In genomic region chr14:60164717-60165546, GRCh38 we compare ENCODE assay signal across 1 cellular context.
TF ChIP-seq lines count a peak whose summit lies in the region.

A gene with protein sequence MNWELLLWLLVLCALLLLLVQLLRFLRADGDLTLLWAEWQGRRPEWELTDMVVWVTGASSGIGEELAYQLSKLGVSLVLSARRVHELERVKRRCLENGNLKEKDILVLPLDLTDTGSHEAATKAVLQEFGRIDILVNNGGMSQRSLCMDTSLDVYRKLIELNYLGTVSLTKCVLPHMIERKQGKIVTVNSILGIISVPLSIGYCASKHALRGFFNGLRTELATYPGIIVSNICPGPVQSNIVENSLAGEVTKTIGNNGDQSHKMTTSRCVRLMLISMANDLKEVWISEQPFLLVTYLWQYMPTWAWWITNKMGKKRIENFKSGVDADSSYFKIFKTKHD (minus strand): TSS chr14:60165398. CDS start chr14:60165309, 89 bp downstream.

TF ChIP-seq in K562, 482 proteins besides CTCF, POLR2A, EP300 and RAD21 (continued from another document and continues in another):
- TF ChIP-seq, protein P1, sequence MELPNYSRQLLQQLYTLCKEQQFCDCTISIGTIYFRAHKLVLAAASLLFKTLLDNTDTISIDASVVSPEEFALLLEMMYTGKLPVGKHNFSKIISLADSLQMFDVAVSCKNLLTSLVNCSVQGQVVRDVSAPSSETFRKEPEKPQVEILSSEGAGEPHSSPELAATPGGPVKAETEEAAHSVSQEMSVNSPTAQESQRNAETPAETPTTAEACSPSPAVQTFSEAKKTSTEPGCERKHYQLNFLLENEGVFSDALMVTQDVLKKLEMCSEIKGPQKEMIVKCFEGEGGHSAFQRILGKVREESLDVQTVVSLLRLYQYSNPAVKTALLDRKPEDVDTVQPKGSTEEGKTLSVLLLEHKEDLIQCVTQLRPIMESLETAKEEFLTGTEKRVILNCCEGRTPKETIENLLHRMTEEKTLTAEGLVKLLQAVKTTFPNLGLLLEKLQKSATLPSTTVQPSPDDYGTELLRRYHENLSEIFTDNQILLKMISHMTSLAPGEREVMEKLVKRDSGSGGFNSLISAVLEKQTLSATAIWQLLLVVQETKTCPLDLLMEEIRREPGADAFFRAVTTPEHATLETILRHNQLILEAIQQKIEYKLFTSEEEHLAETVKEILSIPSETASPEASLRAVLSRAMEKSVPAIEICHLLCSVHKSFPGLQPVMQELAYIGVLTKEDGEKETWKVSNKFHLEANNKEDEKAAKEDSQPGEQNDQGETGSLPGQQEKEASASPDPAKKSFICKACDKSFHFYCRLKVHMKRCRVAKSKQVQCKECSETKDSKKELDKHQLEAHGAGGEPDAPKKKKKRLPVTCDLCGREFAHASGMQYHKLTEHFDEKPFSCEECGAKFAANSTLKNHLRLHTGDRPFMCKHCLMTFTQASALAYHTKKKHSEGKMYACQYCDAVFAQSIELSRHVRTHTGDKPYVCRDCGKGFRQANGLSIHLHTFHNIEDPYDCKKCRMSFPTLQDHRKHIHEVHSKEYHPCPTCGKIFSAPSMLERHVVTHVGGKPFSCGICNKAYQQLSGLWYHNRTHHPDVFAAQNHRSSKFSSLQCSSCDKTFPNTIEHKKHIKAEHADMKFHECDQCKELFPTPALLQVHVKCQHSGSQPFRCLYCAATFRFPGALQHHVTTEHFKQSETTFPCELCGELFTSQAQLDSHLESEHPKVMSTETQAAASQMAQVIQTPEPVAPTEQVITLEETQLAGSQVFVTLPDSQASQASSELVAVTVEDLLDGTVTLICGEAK (IDR thresholded peaks at IDR 0.05) = no peak
- TF ChIP-seq, protein P1 (CRISPR knock-in tag; IDR thresholded peaks at IDR 0.05) = no peak
- TF ChIP-seq, protein P2, sequence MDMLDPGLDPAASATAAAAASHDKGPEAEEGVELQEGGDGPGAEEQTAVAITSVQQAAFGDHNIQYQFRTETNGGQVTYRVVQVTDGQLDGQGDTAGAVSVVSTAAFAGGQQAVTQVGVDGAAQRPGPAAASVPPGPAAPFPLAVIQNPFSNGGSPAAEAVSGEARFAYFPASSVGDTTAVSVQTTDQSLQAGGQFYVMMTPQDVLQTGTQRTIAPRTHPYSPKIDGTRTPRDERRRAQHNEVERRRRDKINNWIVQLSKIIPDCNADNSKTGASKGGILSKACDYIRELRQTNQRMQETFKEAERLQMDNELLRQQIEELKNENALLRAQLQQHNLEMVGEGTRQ (CRISPR knock-in tag; IDR thresholded peaks at IDR 0.05) = no peak
- no peak for TF ChIP-seq ZEB2 (IDR thresholded peaks at IDR 0.05)
- 0 out of 2 replicates have a peak, but pooled peaks have one; percentile 76 for TF ChIP-seq KAT7 (CRISPR knock-in tag; IDR thresholded peaks at IDR 0.05; ENCODE audit: borderline replicate concordance)
- TF ChIP-seq, protein P3, sequence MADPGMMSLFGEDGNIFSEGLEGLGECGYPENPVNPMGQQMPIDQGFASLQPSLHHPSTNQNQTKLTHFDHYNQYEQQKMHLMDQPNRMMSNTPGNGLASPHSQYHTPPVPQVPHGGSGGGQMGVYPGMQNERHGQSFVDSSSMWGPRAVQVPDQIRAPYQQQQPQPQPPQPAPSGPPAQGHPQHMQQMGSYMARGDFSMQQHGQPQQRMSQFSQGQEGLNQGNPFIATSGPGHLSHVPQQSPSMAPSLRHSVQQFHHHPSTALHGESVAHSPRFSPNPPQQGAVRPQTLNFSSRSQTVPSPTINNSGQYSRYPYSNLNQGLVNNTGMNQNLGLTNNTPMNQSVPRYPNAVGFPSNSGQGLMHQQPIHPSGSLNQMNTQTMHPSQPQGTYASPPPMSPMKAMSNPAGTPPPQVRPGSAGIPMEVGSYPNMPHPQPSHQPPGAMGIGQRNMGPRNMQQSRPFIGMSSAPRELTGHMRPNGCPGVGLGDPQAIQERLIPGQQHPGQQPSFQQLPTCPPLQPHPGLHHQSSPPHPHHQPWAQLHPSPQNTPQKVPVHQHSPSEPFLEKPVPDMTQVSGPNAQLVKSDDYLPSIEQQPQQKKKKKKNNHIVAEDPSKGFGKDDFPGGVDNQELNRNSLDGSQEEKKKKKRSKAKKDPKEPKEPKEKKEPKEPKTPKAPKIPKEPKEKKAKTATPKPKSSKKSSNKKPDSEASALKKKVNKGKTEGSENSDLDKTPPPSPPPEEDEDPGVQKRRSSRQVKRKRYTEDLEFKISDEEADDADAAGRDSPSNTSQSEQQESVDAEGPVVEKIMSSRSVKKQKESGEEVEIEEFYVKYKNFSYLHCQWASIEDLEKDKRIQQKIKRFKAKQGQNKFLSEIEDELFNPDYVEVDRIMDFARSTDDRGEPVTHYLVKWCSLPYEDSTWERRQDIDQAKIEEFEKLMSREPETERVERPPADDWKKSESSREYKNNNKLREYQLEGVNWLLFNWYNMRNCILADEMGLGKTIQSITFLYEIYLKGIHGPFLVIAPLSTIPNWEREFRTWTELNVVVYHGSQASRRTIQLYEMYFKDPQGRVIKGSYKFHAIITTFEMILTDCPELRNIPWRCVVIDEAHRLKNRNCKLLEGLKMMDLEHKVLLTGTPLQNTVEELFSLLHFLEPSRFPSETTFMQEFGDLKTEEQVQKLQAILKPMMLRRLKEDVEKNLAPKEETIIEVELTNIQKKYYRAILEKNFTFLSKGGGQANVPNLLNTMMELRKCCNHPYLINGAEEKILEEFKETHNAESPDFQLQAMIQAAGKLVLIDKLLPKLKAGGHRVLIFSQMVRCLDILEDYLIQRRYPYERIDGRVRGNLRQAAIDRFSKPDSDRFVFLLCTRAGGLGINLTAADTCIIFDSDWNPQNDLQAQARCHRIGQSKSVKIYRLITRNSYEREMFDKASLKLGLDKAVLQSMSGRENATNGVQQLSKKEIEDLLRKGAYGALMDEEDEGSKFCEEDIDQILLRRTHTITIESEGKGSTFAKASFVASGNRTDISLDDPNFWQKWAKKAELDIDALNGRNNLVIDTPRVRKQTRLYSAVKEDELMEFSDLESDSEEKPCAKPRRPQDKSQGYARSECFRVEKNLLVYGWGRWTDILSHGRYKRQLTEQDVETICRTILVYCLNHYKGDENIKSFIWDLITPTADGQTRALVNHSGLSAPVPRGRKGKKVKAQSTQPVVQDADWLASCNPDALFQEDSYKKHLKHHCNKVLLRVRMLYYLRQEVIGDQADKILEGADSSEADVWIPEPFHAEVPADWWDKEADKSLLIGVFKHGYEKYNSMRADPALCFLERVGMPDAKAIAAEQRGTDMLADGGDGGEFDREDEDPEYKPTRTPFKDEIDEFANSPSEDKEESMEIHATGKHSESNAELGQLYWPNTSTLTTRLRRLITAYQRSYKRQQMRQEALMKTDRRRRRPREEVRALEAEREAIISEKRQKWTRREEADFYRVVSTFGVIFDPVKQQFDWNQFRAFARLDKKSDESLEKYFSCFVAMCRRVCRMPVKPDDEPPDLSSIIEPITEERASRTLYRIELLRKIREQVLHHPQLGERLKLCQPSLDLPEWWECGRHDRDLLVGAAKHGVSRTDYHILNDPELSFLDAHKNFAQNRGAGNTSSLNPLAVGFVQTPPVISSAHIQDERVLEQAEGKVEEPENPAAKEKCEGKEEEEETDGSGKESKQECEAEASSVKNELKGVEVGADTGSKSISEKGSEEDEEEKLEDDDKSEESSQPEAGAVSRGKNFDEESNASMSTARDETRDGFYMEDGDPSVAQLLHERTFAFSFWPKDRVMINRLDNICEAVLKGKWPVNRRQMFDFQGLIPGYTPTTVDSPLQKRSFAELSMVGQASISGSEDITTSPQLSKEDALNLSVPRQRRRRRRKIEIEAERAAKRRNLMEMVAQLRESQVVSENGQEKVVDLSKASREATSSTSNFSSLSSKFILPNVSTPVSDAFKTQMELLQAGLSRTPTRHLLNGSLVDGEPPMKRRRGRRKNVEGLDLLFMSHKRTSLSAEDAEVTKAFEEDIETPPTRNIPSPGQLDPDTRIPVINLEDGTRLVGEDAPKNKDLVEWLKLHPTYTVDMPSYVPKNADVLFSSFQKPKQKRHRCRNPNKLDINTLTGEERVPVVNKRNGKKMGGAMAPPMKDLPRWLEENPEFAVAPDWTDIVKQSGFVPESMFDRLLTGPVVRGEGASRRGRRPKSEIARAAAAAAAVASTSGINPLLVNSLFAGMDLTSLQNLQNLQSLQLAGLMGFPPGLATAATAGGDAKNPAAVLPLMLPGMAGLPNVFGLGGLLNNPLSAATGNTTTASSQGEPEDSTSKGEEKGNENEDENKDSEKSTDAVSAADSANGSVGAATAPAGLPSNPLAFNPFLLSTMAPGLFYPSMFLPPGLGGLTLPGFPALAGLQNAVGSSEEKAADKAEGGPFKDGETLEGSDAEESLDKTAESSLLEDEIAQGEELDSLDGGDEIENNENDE (IDR thresholded peaks at IDR 0.05; ENCODE audit: low read depth, low read length) = no peak
- TF ChIP-seq THRA (IDR thresholded peaks at IDR 0.05) = no peak
- peak; percentile 27 for TF ChIP-seq ATF7 (IDR thresholded peaks at IDR 0.05)
- 0 out of 2 replicates have a peak, but pooled peaks have one; percentile 10 for TF ChIP-seq ATF1 (CRISPR knock-in tag; IDR thresholded peaks at IDR 0.05)
- 0 out of 2 replicates have a peak, but pooled peaks have one; percentile 31 for TF ChIP-seq ATF1 (tag; IDR thresholded peaks at IDR 0.05)
- TF ChIP-seq, protein P4, sequence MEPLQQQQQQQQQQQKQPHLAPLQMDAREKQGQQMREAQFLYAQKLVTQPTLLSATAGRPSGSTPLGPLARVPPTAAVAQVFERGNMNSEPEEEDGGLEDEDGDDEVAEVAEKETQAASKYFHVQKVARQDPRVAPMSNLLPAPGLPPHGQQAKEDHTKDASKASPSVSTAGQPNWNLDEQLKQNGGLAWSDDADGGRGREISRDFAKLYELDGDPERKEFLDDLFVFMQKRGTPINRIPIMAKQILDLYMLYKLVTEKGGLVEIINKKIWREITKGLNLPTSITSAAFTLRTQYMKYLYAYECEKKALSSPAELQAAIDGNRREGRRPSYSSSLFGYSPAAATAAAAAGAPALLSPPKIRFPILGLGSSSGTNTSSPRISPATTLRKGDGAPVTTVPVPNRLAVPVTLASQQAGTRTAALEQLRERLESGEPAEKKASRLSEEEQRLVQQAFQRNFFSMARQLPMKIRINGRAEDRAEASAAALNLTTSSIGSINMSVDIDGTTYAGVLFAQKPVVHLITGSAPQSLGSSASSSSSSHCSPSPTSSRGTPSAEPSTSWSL (CRISPR knock-in tag; IDR thresholded peaks at IDR 0.05; ENCODE audit: borderline replicate concordance) = no peak
- TF ChIP-seq CHAMP1 (IDR thresholded peaks at IDR 0.05) = no peak
- TF ChIP-seq NFIC (IDR thresholded peaks at IDR 0.05) = peak; percentile 6; the same call in 1 of the 2 replicates
- no peak for TF ChIP-seq ZNF3 (CRISPR knock-in tag; IDR thresholded peaks at IDR 0.05)
- TF ChIP-seq SMAD4 (CRISPR knock-in tag; conservative IDR thresholded peaks at IDR 0.05) = peak; percentile 11; the same call in 1 of the 2 replicates
- peak; percentile 94 for TF ChIP-seq ZFX (CRISPR knock-in tag; IDR thresholded peaks at IDR 0.05)
- TF ChIP-seq ZNF316 (IDR thresholded peaks at IDR 0.05) = peak; percentile 6; the same call in 1 of the 2 replicates
- no peak for TF ChIP-seq ZNF121 (CRISPR knock-in tag; conservative IDR thresholded peaks at IDR 0.05)
- no peak for TF ChIP-seq KDM4B (IDR thresholded peaks at IDR 0.05; ENCODE audit: borderline replicate concordance in 2 of 2, low read depth in 1 of 2)
- TF ChIP-seq ZNF263 (CRISPR knock-in tag; IDR thresholded peaks at IDR 0.05; ENCODE audit: borderline replicate concordance) = peak; percentile 86
